In genomic region chr18:68448736-68449135, GRCh38 we compare ENCODE assay signal across 22 cellular contexts.
DNase-seq lines count a peak whose midpoint lies in the region; TF ChIP-seq lines count a peak whose summit lies in the region.
"Had no signal": no experiment of that assay in that cellular context is flagged by ENCODE, and none has a peak within 500 bp of the region (broad histone marks: within the 10 kb centered on the region; RNA-seq: fewer than 3 reads in every experiment).

No MANE protein-coding gene starts in this region.

- POLR2A ChIA-PET in AG04449 (lab: Yijun Ruan, JAX), result interaction anchor here (0.6 kb wide), 1 partner anchor 196 kb away, joined by 3 read pairs; no protein-coding TSS in a partner anchor

- peaks cover 3% of the 10 kb centered on the region for H3K4me1 Mint-ChIP-seq in osteocyte (ENCODE audit: unreplicated experiment)

- no peaks in the 10 kb centered on the region for H3K9me3 Mint-ChIP-seq in osteocyte (ENCODE audit: unreplicated experiment)

- no peak overlapping the region for H3K4me3 ChIP-seq in AG04449 (ENCODE audit: low read depth, low read length)
- H3K4me3 ChIP-seq in fibroblast of the aortic adventitia (ENCODE audit: low read depth, low read length), result no peak overlapping the region
- H3K4me3 ChIP-seq: GM12878, lower lobe of right lung, ovary, SJSA1, stomach, upper lobe of left lung had no signal

- no peaks in the 10 kb centered on the region for H3K27me3 Mint-ChIP-seq in osteocyte (ENCODE audit: unreplicated experiment)

- no peaks in the 10 kb centered on the region for H3K36me3 Mint-ChIP-seq in osteocyte (ENCODE audit: unreplicated experiment)

- peak; percentile 54 for DNase-seq in AG04449 (ENCODE audit: low read depth, low spot score)
- peak; percentile 68 for DNase-seq in GM04504 (ENCODE audit: low read depth)
- peak; percentile 93 for DNase-seq in amniotic epithelial cell (ENCODE audit: low read depth)
- DNase-seq in fibroblast of the aortic adventitia (ENCODE audit: low read depth), result peak; percentile 69
- no peak for DNase-seq in NCI-H146 treated with DMSO at 0.1 percent for 48 hours (lab: John Stamatoyannopoulos, UW; ENCODE audit: unreplicated experiment)
- no peak for DNase-seq in iPS-NIHi11 (ENCODE audit: low spot score)
- DNase-seq in osteocyte (ENCODE audit: extremely low spot score, unreplicated experiment), result no peak
- no peak for DNase-seq in germinal center (ENCODE audit: low spot score)
- DNase-seq: ACHN; activated CD4-positive, CD25-positive, alpha-beta regulatory T cell treated with anti-CD3 and anti-CD28 coated beads, Interleukin-2, amount 50 U/mL, for 72 hours; COR-L47; lower lobe of right lung; NCI-H1417; NCI-H2171; NCI-H69; ovary; stimulated activated CD4-positive, alpha-beta T cell treated with anti-CD3 and anti-CD28 coated beads, Interleukin-2, amount 100 ng/mL, for 24 hours; stomach; T1000; upper lobe of left lung had no signal

- CTCF ChIA-PET in AG04449 (lab: Yijun Ruan, JAX), result interaction anchor here (0.6 kb wide), 1 partner anchor 175 kb away, joined by 3 read pairs; no protein-coding TSS in a partner anchor

- no peak for TF ChIP-seq CTCF in AG04449 (IDR thresholded peaks at IDR 0.05; ENCODE audit: insufficient read depth, low read length, missing control alignments)
- no peak for TF ChIP-seq CTCF in fibroblast of the aortic adventitia (IDR thresholded peaks at IDR 0.05; ENCODE audit: insufficient read depth, low read length)
- no peak for TF ChIP-seq CTCF in osteocyte (IDR thresholded peaks at IDR 0.05)

- H3K4me3 Mint-ChIP-seq in osteocyte (ENCODE audit: unreplicated experiment), result no peak overlapping the region

- no peak overlapping the region for H3K27ac Mint-ChIP-seq in osteocyte (ENCODE audit: unreplicated experiment)

Comparison
In these comparisons a context has a peak if more than half of its experiments do, and no peak if none do; other contexts are left out.
1. DNase-seq: peak in AG04449 (single experiment), GM04504 (single experiment), amniotic epithelial cell (single experiment) and fibroblast of the aortic adventitia (single experiment); none in NCI-H146 treated with DMSO at 0.1 percent for 48 hours (single experiment), iPS-NIHi11 (single experiment), osteocyte (single experiment) and germinal center (single experiment).